In the genomic region with DNA sequence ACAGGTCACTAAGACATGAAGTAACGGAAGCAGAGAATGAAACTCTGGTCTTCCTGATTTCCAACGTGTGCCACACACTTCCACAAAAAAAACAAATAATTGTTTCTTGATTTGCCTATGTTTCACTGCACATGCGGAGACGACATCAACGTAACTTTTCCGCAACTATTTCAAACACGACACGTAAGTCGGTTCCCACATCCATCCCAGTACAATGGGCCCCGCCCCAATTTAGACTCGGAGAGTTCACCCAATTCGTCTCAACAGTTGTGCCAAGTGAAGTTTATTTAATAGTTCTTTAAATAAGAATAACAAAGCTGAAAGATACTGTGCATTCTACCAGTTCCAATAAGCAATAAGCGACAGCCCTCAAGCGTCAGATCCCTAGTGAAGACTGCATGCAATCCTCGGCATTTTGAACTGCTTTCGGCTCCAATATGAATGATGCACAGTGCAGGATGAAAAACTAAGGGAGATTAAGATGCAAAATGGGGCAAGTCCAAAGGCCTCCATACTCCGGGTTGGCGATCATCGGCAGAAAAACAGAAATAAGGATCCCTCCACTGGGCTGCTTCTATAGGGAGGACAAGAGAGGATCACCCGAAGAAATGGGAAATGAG, we compare ENCODE assay signal across 8 cellular contexts. TPM values are rescaled to one million over a fixed set of nuclear protein-coding genes. Genes with fewer than 3 reads are reported as not detected.
A peak's percentile ranks its signal among the peaks of the same experiment; 100 is the strongest.
DNase-seq lines count a peak whose midpoint lies in the region; ATAC-seq and TF ChIP-seq lines count a peak whose summit lies in the region.

No MANE protein-coding gene starts in this region.

- H3K4me3 Mint-ChIP-seq in Calu3 (ENCODE audit: low read depth, unreplicated experiment) (peak overlapping the region; percentile 82), endothelial cell (ENCODE audit: unreplicated experiment) (peak overlapping the region; percentile 100)
- peak overlapping the region; percentile 99 for H3K4me3 Mint-ChIP-seq in T-helper 2 cell treated with Interferon-gamma antibody and Interleukin-4, amounts not matched to agents 5 μg/mL and 100 μg/mL, for 36 hours

- TF ChIP-seq CTCF in Calu3 (IDR thresholded peaks at IDR 0.05; ENCODE audit: unreplicated experiment) (no peak), endothelial cell (IDR thresholded peaks at IDR 0.05; ENCODE audit: unreplicated experiment) (no peak)

- peak; percentile 6 for ATAC-seq in HG02571 (IDR thresholded peaks at IDR 0.05; ENCODE audit: unreplicated experiment)
- no peak for ATAC-seq in HG03039 (IDR thresholded peaks at IDR 0.05; ENCODE audit: unreplicated experiment)

- H3K4me1 Mint-ChIP-seq in Calu3 (ENCODE audit: low read depth, unreplicated experiment) (no peaks in the 10 kb centered on the region), endothelial cell (ENCODE audit: unreplicated experiment) (peaks cover 26% of the 10 kb centered on the region)
- peaks cover 21% of the 10 kb centered on the region for H3K4me1 Mint-ChIP-seq in T-helper 2 cell treated with Interferon-gamma antibody and Interleukin-4, amounts not matched to agents 5 μg/mL and 100 μg/mL, for 36 hours (ENCODE audit: low read depth)

- DNase-seq in Calu3 (peak; percentile 11), endothelial cell (ENCODE audit: low spot score) (no peak), myocyte (ENCODE audit: low read depth) (peak; percentile 51), cortex of kidney (lab: John Stamatoyannopoulos, UW) (no peak), retina (no peak)
- no peak for DNase-seq in T-helper 2 cell treated with Interferon-gamma antibody and Interleukin-4, amounts not matched to agents 5 μg/mL and 100 μg/mL, for 36 hours (ENCODE audit: low spot score)

- H3K36me3 Mint-ChIP-seq in Calu3 (ENCODE audit: insufficient read depth, unreplicated experiment): peaks cover 66% of the 10 kb centered on the region
- H3K36me3 Mint-ChIP-seq in T-helper 2 cell treated with Interferon-gamma antibody and Interleukin-4, amounts not matched to agents 5 μg/mL and 100 μg/mL, for 36 hours (ENCODE audit: low read depth): peaks cover 27% of the 10 kb centered on the region
- H3K36me3 Mint-ChIP-seq in endothelial cell (ENCODE audit: low read depth, unreplicated experiment): peaks cover 18% of the 10 kb centered on the region

- H3K9me3 Mint-ChIP-seq in Calu3 (ENCODE audit: low read depth, unreplicated experiment) (no peaks in the 10 kb centered on the region), endothelial cell (ENCODE audit: unreplicated experiment) (no peaks in the 10 kb centered on the region)
- H3K9me3 Mint-ChIP-seq in T-helper 2 cell treated with Interferon-gamma antibody and Interleukin-4, amounts not matched to agents 5 μg/mL and 100 μg/mL, for 36 hours: no peaks in the 10 kb centered on the region

- CTCF ChIA-PET in Calu3 (lab: Charles Lee): no interaction called here

- H3K27me3 Mint-ChIP-seq in Calu3 (ENCODE audit: unreplicated experiment) (no peaks in the 10 kb centered on the region), endothelial cell (ENCODE audit: unreplicated experiment) (peaks cover 6% of the 10 kb centered on the region)
- H3K27me3 Mint-ChIP-seq in T-helper 2 cell treated with Interferon-gamma antibody and Interleukin-4, amounts not matched to agents 5 μg/mL and 100 μg/mL, for 36 hours (ENCODE audit: low read depth): no peaks in the 10 kb centered on the region

- peak overlapping the region; percentile 100 for H3K27ac Mint-ChIP-seq in Calu3 (ENCODE audit: unreplicated experiment)
- H3K27ac Mint-ChIP-seq in T-helper 2 cell treated with Interferon-gamma antibody and Interleukin-4, amounts not matched to agents 5 μg/mL and 100 μg/mL, for 36 hours: peak overlapping the region; percentile 100
- peak overlapping the region; percentile 97 for H3K27ac Mint-ChIP-seq in endothelial cell (ENCODE audit: unreplicated experiment)

- TSS peak; percentile 81 for BruUV-seq in Calu3 (replicated peaks; lab: Mats Ljungman, UMichigan)

- intact Hi-C loops in Calu3 (cut with micrococcal nuclease; ENCODE audit: unreplicated experiment): no loop called here

RNA-seq across cellular contexts. Expression of a gene that starts 0.7 kb away (rescaled TPM):
- total RNA-seq in Calu3 (2022) (221 and 236 TPM in 2 replicates), endothelial cell (ENCODE audit: unreplicated experiment) (200 TPM), myocyte (148 and 163 TPM in 2 replicates)
- 91.8 TPM for polyA plus RNA-seq in myocyte (2012)

RNA-seq across cellular contexts. Expression of a gene that starts 17.7 kb away (rescaled TPM):
- total RNA-seq in Calu3 (2022) (19.4 and 26.0 TPM in 2 replicates), endothelial cell (ENCODE audit: unreplicated experiment) (39.4 TPM), myocyte (49.9 and 56.8 TPM in 2 replicates)
- 50.4 TPM for polyA plus RNA-seq in myocyte (2012)

RNA-seq across cellular contexts. Expression of a gene that starts 33.9 kb away (rescaled TPM):
- 9.1 and 13.4 TPM in 2 replicates for total RNA-seq in Calu3 (2022)
- 6.9 TPM for total RNA-seq in endothelial cell (ENCODE audit: unreplicated experiment)
- 1.5 and 2.8 TPM in 2 replicates for total RNA-seq in myocyte
- polyA plus RNA-seq in myocyte (2012): 1.1 TPM

Comparison
In these comparisons a context has a peak if more than half of its experiments do, and no peak if none do; other contexts are left out.
1. DNase-seq: peak in Calu3 (single experiment) and myocyte (single experiment); none in T-helper 2 cell treated with Interferon-gamma antibody and Interleukin-4, amounts not matched to agents 5 μg/mL and 100 μg/mL, for 36 hours (single experiment), endothelial cell (single experiment), cortex of kidney (single experiment) and retina (single experiment).
2. Peak in every context shown above with its lines, with median percentiles within 50 percentile points of each other: H3K27ac Mint-ChIP-seq and H3K4me3 Mint-ChIP-seq.